ENCODE assay signal across 9 cellular contexts in genomic region chr6:42075159-42075838, GRCh38. TPM values are rescaled to one million over a fixed set of nuclear protein-coding genes. Genes with fewer than 3 reads are reported as not detected.
DNase-seq lines count a peak whose midpoint lies in the region; ATAC-seq and TF ChIP-seq lines count a peak whose summit lies in the region.
"Had no signal": no experiment of that assay in that cellular context is flagged by ENCODE, and none has a peak within 500 bp of the region (broad histone marks: within the 10 kb centered on the region; RNA-seq: fewer than 3 reads in every experiment).

No MANE protein-coding gene starts in this region.

- DNase-seq in G401 (ENCODE audit: low spot score) (peak; percentile 65), NAMALWA (ENCODE audit: low spot score) (peak; percentile 73), SW480 (ENCODE audit: low spot score) (peak; percentile 51), adipocyte (ENCODE audit: low read depth) (peak; percentile 89), left ventricle myocardium inferior (peak; percentile 78), sigmoid colon (peak; percentile 86)

- TF ChIP-seq EP300 in sigmoid colon (IDR thresholded peaks at IDR 0.05): no peak

- ATAC-seq in HG03196 (IDR thresholded peaks at IDR 0.05; ENCODE audit: unreplicated experiment) (no peak), GM21737 (IDR thresholded peaks at IDR 0.05; ENCODE audit: unreplicated experiment) (no peak)

- H3K4me1 ChIP-seq in adipocyte (ENCODE audit: control insufficient read depth, insufficient read depth, low read length) (peaks cover 4% of the 10 kb centered on the region), left ventricle myocardium inferior (peaks cover 43% of the 10 kb centered on the region), sigmoid colon (no peaks in the 10 kb centered on the region)

- H3K4me3 ChIP-seq in adipocyte (ENCODE audit: low read length): no peak overlapping the region
- H3K4me3 ChIP-seq in left ventricle myocardium inferior: no peak overlapping the region
- no peak overlapping the region for H3K4me3 ChIP-seq in sigmoid colon

- 32 to 45% methylated on average over 7 of the region's 7 CpGs for WGBS in sigmoid colon, 2 donors

- no peak overlapping the region for H3K9ac ChIP-seq in adipocyte (ENCODE audit: low read length)

- TF ChIP-seq CTCF in left ventricle myocardium inferior (IDR thresholded peaks at IDR 0.05; ENCODE audit: borderline replicate concordance) (peak; percentile 82), sigmoid colon (IDR thresholded peaks at IDR 0.05) (peak; percentile 40 to 81 (median 75))

- no peak for TF ChIP-seq POLR2A in sigmoid colon (IDR thresholded peaks at IDR 0.05)

- H3K27ac ChIP-seq in left ventricle myocardium inferior (replicated peaks) (peak overlapping the region; percentile 70), sigmoid colon (no peak overlapping the region)
- H3K27ac ChIP-seq: epithelial cell of prostate had no signal

- intact Hi-C loops in left ventricle myocardium inferior (cut with micrococcal nuclease) (loop anchor here (2.0 kb wide), 1 partner anchor 92 kb away; no protein-coding TSS in a partner anchor), sigmoid colon (cut with DNase I) (loop anchor here (1.0 to 5.0 kb wide), 2 partner anchors 91 to 142 kb away; partner anchors contain the start of gene MRPS10)

- in situ Hi-C loops in G401 (cut with HindIII; ENCODE audit: low sequenced_read_pairs): no loop called here

- H3K27me3 ChIP-seq in adipocyte (replicated peaks; ENCODE audit: control insufficient read depth, insufficient read depth, low read length) (no peaks in the 10 kb centered on the region), left ventricle myocardium inferior (ENCODE audit: low read depth) (no peaks in the 10 kb centered on the region), sigmoid colon (no peaks in the 10 kb centered on the region)

- H3K36me3 ChIP-seq in adipocyte (ENCODE audit: control insufficient read depth, insufficient read depth, low read length, severe bottlenecking) (peaks cover 63% of the 10 kb centered on the region), left ventricle myocardium inferior (peaks cover 82% of the 10 kb centered on the region), sigmoid colon (peaks cover 17 to 91% (median 33%) of the 10 kb centered on the region in 4 donors)

- no peaks in the 10 kb centered on the region for H3K9me3 ChIP-seq in adipocyte (ENCODE audit: control insufficient read depth, low read length)
- H3K9me3 ChIP-seq in left ventricle myocardium inferior (replicated peaks): no peaks in the 10 kb centered on the region
- H3K9me3 ChIP-seq in sigmoid colon: no peaks in the 10 kb centered on the region

RNA-seq across cellular contexts. Expression of gene TAF8, which starts 25.0 kb away (rescaled TPM):
- 27.5 and 28.2 TPM in 2 replicates for total RNA-seq in G401 (2014; rRNA removed; shearing (Covaris generic))
- 28.5 TPM for total RNA-seq in left ventricle myocardium inferior
- 10 to 100 TPM; 20.3 to 30.7 (median 28.4) TPM for total RNA-seq in sigmoid colon
- polyA plus RNA-seq in sigmoid colon: 10 to 100 TPM in 2 of 3 donors, 1 to 10 TPM in 1; 4.9 to 14.7 (median 12.6) TPM
